ENCODE assay signal across 7 cellular contexts in genomic region chr2:64019083-64019974, GRCh38. TPM values are rescaled to one million over a fixed set of nuclear protein-coding genes. Genes with fewer than 3 reads are reported as not detected.
DNase-seq lines count a peak whose midpoint lies in the region; ATAC-seq, FAIRE-seq and TF ChIP-seq lines count a peak whose summit lies in the region.

A gene with protein sequence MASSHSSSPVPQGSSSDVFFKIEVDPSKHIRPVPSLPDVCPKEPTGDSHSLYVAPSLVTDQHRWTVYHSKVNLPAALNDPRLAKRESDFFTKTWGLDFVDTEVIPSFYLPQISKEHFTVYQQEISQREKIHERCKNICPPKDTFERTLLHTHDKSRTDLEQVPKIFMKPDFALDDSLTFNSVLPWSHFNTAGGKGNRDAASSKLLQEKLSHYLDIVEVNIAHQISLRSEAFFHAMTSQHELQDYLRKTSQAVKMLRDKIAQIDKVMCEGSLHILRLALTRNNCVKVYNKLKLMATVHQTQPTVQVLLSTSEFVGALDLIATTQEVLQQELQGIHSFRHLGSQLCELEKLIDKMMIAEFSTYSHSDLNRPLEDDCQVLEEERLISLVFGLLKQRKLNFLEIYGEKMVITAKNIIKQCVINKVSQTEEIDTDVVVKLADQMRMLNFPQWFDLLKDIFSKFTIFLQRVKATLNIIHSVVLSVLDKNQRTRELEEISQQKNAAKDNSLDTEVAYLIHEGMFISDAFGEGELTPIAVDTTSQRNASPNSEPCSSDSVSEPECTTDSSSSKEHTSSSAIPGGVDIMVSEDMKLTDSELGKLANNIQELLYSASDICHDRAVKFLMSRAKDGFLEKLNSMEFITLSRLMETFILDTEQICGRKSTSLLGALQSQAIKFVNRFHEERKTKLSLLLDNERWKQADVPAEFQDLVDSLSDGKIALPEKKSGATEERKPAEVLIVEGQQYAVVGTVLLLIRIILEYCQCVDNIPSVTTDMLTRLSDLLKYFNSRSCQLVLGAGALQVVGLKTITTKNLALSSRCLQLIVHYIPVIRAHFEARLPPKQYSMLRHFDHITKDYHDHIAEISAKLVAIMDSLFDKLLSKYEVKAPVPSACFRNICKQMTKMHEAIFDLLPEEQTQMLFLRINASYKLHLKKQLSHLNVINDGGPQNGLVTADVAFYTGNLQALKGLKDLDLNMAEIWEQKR (minus strand): TSS chr2:64019428. CDS start chr2:63983999, 35,429 bp downstream.

- DNase-seq in HCEC 1CT (peak; percentile 55), NB4 (ENCODE audit: low read depth) (peak; percentile 77), kidney (peak; percentile 87)
- peak; percentile 26 to 51 (median 36) for DNase-seq in activated CD4-positive, CD25-positive, alpha-beta regulatory T cell (lab: John Stamatoyannopoulos, UW)
- peak; percentile 42 to 43 for DNase-seq in central memory CD8-positive, alpha-beta T cell (ENCODE audit: low spot score in 2 of 2)
- peak; percentile 19 to 42 for DNase-seq in stimulated activated CD4-positive, alpha-beta T cell treated with anti-CD3 and anti-CD28 coated beads, Interleukin-15, amount 100 ng/mL, for 1 hour (ENCODE audit: low read depth in 1 of 2, low spot score in 1 of 2)

- peaks cover 18% of the 10 kb centered on the region for H3K36me3 Mint-ChIP-seq in central memory CD8-positive, alpha-beta T cell (ENCODE audit: insufficient read depth)

- H3K27ac Mint-ChIP-seq in central memory CD8-positive, alpha-beta T cell (ENCODE audit: low read depth), result peak within 1 kb of the TSS; percentile 100

- no peaks in the 10 kb centered on the region for H3K36me3 ChIP-seq in kidney (ENCODE audit: control insufficient read depth in 1 of 2, insufficient read depth in 2 of 2, low read length in 2 of 2)

- peak within 1 kb of the TSS; percentile 93 to 98 for H3K9ac ChIP-seq in kidney (ENCODE audit: low read length in 2 of 2)

- peaks cover 6 to 11% of the 10 kb centered on the region in 2 donors for H3K4me1 ChIP-seq in kidney (ENCODE audit: control insufficient read depth in 1 of 2, insufficient read depth in 1 of 2, low read depth in 1 of 2, low read length in 2 of 2)

- no peaks in the 10 kb centered on the region for H3K27me3 Mint-ChIP-seq in central memory CD8-positive, alpha-beta T cell

- no peaks in the 10 kb centered on the region for H3K9me3 Mint-ChIP-seq in central memory CD8-positive, alpha-beta T cell

- H3K9me3 ChIP-seq in kidney (ENCODE audit: control insufficient read depth in 1 of 2, low read length in 2 of 2), result no peaks in the 10 kb centered on the region

- H3K4me3 Mint-ChIP-seq in central memory CD8-positive, alpha-beta T cell, result peak within 1 kb of the TSS; percentile 100

- H3K4me1 Mint-ChIP-seq in central memory CD8-positive, alpha-beta T cell, result peaks cover 36% of the 10 kb centered on the region

- no peak for FAIRE-seq in kidney (lab: Jason Lieb, UNC)

- TF ChIP-seq POLR2A in NB4 (IDR thresholded peaks at IDR 0.05; ENCODE audit: extremely low read depth, insufficient read length), result peak; percentile 75

- H3K4me3 ChIP-seq in GM12875 (ENCODE audit: low read depth, low read length) (peak within 1 kb of the TSS; percentile 70), NB4 (ENCODE audit: low read depth, low read length) (peak within 1 kb of the TSS; percentile 89), kidney (ENCODE audit: low read length in 2 of 2) (peak within 1 kb of the TSS; percentile 80 to 85)

- intact Hi-C loops in kidney (cut with DNase I), result no loop called here

- H3K27ac ChIP-seq in kidney (ENCODE audit: low read depth in 2 of 2, low read length in 2 of 2), result peak within 1 kb of the TSS; percentile 94 to 97

- TF ChIP-seq CTCF in GM12875 (IDR thresholded peaks at IDR 0.05; ENCODE audit: borderline replicate concordance, insufficient read depth, low read depth, low read length), result no peak
- no peak for TF ChIP-seq CTCF in NB4 (IDR thresholded peaks at IDR 0.05; ENCODE audit: low read depth, low read length)
- TF ChIP-seq CTCF in kidney (IDR thresholded peaks at IDR 0.05; ENCODE audit: borderline replicate concordance, extremely low read depth, insufficient read depth), result no peak

- ATAC-seq in central memory CD8-positive, alpha-beta T cell (replicated peaks; ENCODE audit: extremely low read depth, poor library complexity, severe bottlenecking), result peak; percentile 79

RNA-seq across cellular contexts. Expression of the gene that starts here (rescaled TPM):
- 25.0 TPM for total RNA-seq in kidney
- polyA plus RNA-seq in kidney (ENCODE audit: insufficient read depth, low read depth, low replicate concordance), result 17.4 TPM

Comparison
In these comparisons a context has a peak if more than half of its experiments do, and no peak if none do; other contexts are left out.
1. Peak in every context shown above with its lines: DNase-seq, ATAC-seq, H3K4me3 ChIP-seq and H3K27ac ChIP-seq.
2. DNase-seq: peak in every context shown above with its lines; median percentile 87 in kidney; 77 in NB4; 55 in HCEC 1CT; 42 in central memory CD8-positive, alpha-beta T cell; 36 in activated CD4-positive, CD25-positive, alpha-beta regulatory T cell; 30 in stimulated activated CD4-positive, alpha-beta T cell treated with anti-CD3 and anti-CD28 coated beads, Interleukin-15, amount 100 ng/mL, for 1 hour.